Comparison of ENCODE assay signal across 24 cellular contexts in genomic region chr4:79223993-79224776, GRCh38.
"Had no signal": no experiment of that assay in that cellular context is flagged by ENCODE, and none has a peak within 500 bp of the region (broad histone marks: within the 10 kb centered on the region; RNA-seq: fewer than 3 reads in every experiment).

No MANE protein-coding gene starts in this region.

- FAIRE-seq: endothelial cell of umbilical vein, frontal cortex, pancreas had no signal

- H3K4me1 Mint-ChIP-seq: endodermal cell; stimulated activated memory B cell treated with anti-CD40 and anti-IgM and Interleukin-4, amounts not matched to agents 10 μg/mL and 1 μg/mL and 100 μg/mL, for 72 hours had no signal

- H3K36me3 Mint-ChIP-seq: natural killer cell treated with Interleukin-12 subunit alpha and Interleukin-12 subunit beta and Interleukin-15 and Interleukin-18, amount 100 ng/mL, for 72 hours; stimulated activated memory B cell treated with anti-CD40 and anti-IgM and Interleukin-4, amounts not matched to agents 10 μg/mL and 1 μg/mL and 100 μg/mL, for 72 hours had no signal

- H3K36me3 ChIP-seq: heart left ventricle, pancreas, right lobe of liver, tibial artery, upper lobe of left lung, uterus had no signal

- H3K27me3 Mint-ChIP-seq: natural killer cell treated with Interleukin-12 subunit alpha and Interleukin-12 subunit beta and Interleukin-15 and Interleukin-18, amount 100 ng/mL, for 72 hours; progenitor cell of endocrine pancreas; stimulated activated memory B cell treated with anti-CD40 and anti-IgM and Interleukin-4, amounts not matched to agents 10 μg/mL and 1 μg/mL and 100 μg/mL, for 72 hours; stimulated activated naive CD8-positive, alpha-beta T cell treated with anti-CD3 and anti-CD28 coated beads, Interleukin-15, Interleukin-2, amounts not matched to agents 100 ng/mL and 50 ng/mL, for 24 hours had no signal

- H3K4me3 Mint-ChIP-seq: endodermal cell; natural killer cell treated with Interleukin-12 subunit alpha and Interleukin-12 subunit beta and Interleukin-15 and Interleukin-18, amount 100 ng/mL, for 72 hours; stimulated activated memory B cell treated with anti-CD40 and anti-IgM and Interleukin-4, amounts not matched to agents 10 μg/mL and 1 μg/mL and 100 μg/mL, for 72 hours; stimulated activated naive CD8-positive, alpha-beta T cell treated with anti-CD3 and anti-CD28 coated beads, Interleukin-15, Interleukin-2, amounts not matched to agents 100 ng/mL and 50 ng/mL, for 24 hours had no signal

- H3K27ac ChIP-seq: heart left ventricle, pancreas, right lobe of liver, tibial artery, upper lobe of left lung, uterus had no signal

- ATAC-seq: heart left ventricle; left colon; left ventricle myocardium superior; natural killer cell treated with Interleukin-12 subunit alpha and Interleukin-12 subunit beta and Interleukin-15 and Interleukin-18, amount 100 ng/mL, for 72 hours; pancreas; stimulated activated memory B cell treated with anti-CD40 and anti-IgM and Interleukin-4, amounts not matched to agents 10 μg/mL and 1 μg/mL and 100 μg/mL, for 72 hours had no signal

- H3K4me3 ChIP-seq: heart left ventricle, lung, pancreas, right lobe of liver, tibial artery, upper lobe of left lung, uterus had no signal

- H3K27ac Mint-ChIP-seq: endodermal cell; natural killer cell treated with Interleukin-12 subunit alpha and Interleukin-12 subunit beta and Interleukin-15 and Interleukin-18, amount 100 ng/mL, for 72 hours; progenitor cell of endocrine pancreas; stimulated activated memory B cell treated with anti-CD40 and anti-IgM and Interleukin-4, amounts not matched to agents 10 μg/mL and 1 μg/mL and 100 μg/mL, for 72 hours; stimulated activated naive CD8-positive, alpha-beta T cell treated with anti-CD3 and anti-CD28 coated beads, Interleukin-15, Interleukin-2, amounts not matched to agents 100 ng/mL and 50 ng/mL, for 24 hours had no signal

- DNase-seq: effector CD4-positive, alpha-beta T cell; endodermal cell; heart left ventricle; hippocampal formation; left colon; left ventricle myocardium superior; mesenchymal stem cell; midbrain; occipital lobe; pancreas; retina; right lobe of liver; stimulated activated CD4-positive, alpha-beta T cell treated with anti-CD3 and anti-CD28 coated beads, Interleukin-4, amount 100 ng/mL, for 1 hour; stimulated activated CD8-positive, alpha-beta memory T cell treated with anti-CD3 and anti-CD28 coated beads, Interleukin-4, amount 100 ng/mL, for 48 hours; tibial artery; upper lobe of left lung; uterus had no signal

- H3K9me3 ChIP-seq: heart left ventricle, pancreas, right lobe of liver, tibial artery, upper lobe of left lung, uterus had no signal

- H3K4me1 ChIP-seq: pancreas, right lobe of liver, upper lobe of left lung, uterus had no signal

- H3K27me3 ChIP-seq: heart left ventricle, pancreas, right lobe of liver, tibial artery, upper lobe of left lung, uterus had no signal
